22 cellular contexts compared by ENCODE assay signal in the genomic region with DNA sequence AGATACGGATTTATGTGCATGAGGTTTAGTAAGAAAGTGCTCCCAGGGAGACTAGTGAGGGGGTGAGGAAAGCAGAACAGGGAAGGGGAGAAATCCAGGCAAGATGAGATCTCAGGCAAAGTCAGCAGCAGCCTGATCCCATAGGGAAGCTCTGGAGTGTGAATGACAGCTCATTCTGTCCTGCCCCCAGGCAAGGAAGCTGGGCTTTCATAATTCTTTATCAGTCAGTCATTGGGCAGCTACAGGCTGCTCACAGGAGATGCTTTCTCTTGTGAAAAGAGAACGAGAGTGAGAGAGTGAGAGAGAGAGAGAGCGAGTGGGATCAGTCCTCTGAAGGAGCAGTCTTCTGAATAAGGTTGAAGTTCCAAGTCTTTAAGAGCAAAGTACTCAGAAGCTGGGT. TPM values are rescaled to one million over a fixed set of nuclear protein-coding genes. Genes with fewer than 3 reads are reported as not detected.
DNase-seq lines count a peak whose midpoint lies in the region; ATAC-seq and TF ChIP-seq lines count a peak whose summit lies in the region.
"Had no signal": no experiment of that assay in that cellular context is flagged by ENCODE, and none has a peak within 500 bp of the region (broad histone marks: within the 10 kb centered on the region; RNA-seq: fewer than 3 reads in every experiment).

No MANE protein-coding gene starts in this region.

- no peak overlapping the region for H3K27ac ChIP-seq in gastroesophageal sphincter
- H3K27ac ChIP-seq: 22Rv1, SK-N-MC had no signal

- H3K9me3 ChIP-seq in gastroesophageal sphincter = no peaks in the 10 kb centered on the region
- H3K9me3 ChIP-seq: Caco-2 had no signal

- H3K27me3 ChIP-seq in gastroesophageal sphincter = no peaks in the 10 kb centered on the region

- TF ChIP-seq CTCF in nephron progenitor cell (IDR thresholded peaks at IDR 0.05) (no peak), gastroesophageal sphincter (IDR thresholded peaks at IDR 0.05) (no peak)

- ATAC-seq in gastroesophageal sphincter = no peak
- ATAC-seq: GM23338, HepG2, Panc1 had no signal

- H3K36me3 ChIP-seq in gastroesophageal sphincter = no peaks in the 10 kb centered on the region

- no peak for TF ChIP-seq POLR2A in gastroesophageal sphincter (IDR thresholded peaks at IDR 0.05)

- no peaks in the 10 kb centered on the region for H3K36me3 Mint-ChIP-seq in nephron progenitor cell (ENCODE audit: low read depth)
- H3K36me3 Mint-ChIP-seq: CD4-positive, CD25-positive, alpha-beta regulatory T cell had no signal

- no peak overlapping the region for H3K4me3 Mint-ChIP-seq in nephron progenitor cell
- H3K4me3 Mint-ChIP-seq: B cell; CD4-positive, CD25-positive, alpha-beta regulatory T cell; GM23338 had no signal

- 92 to 100% methylated on average over 1 to 2 of the region's 3 CpGs for WGBS in gastroesophageal sphincter (ENCODE audit: low coverage in 1 of 2), 2 donors

- no peak for TF ChIP-seq EP300 in gastroesophageal sphincter (IDR thresholded peaks at IDR 0.05)

- peaks cover 22% of the 10 kb centered on the region for H3K9me3 Mint-ChIP-seq in nephron progenitor cell
- H3K9me3 Mint-ChIP-seq: CD4-positive, CD25-positive, alpha-beta regulatory T cell; GM23338 had no signal

- peaks cover 3% of the 10 kb centered on the region for H3K27me3 Mint-ChIP-seq in nephron progenitor cell (ENCODE audit: low read depth, poor library complexity)
- H3K27me3 Mint-ChIP-seq: CD4-positive, CD25-positive, alpha-beta regulatory T cell had no signal

- no peak overlapping the region for H3K27ac Mint-ChIP-seq in nephron progenitor cell
- H3K27ac Mint-ChIP-seq: B cell; CD4-positive, CD25-positive, alpha-beta regulatory T cell; GM23338 had no signal

- H3K4me1 ChIP-seq in gastroesophageal sphincter = no peaks in the 10 kb centered on the region
- H3K4me1 ChIP-seq: Caco-2 had no signal

- no peak overlapping the region for H3K4me3 ChIP-seq in gastroesophageal sphincter
- H3K4me3 ChIP-seq: GM23338, SK-N-MC had no signal

- peak; percentile 9 for DNase-seq in NCI-H345 (lab: John Stamatoyannopoulos, UW)
- DNase-seq in NCI-H345 treated with DMSO at 0.1 percent for 48 hours (lab: John Stamatoyannopoulos, UW; ENCODE audit: unreplicated experiment) = no peak
- peak; percentile 50 for DNase-seq in RPMI7951 (ENCODE audit: low read depth)
- DNase-seq in iris pigment epithelial cell (ENCODE audit: low read depth) = peak; percentile 15
- no peak for DNase-seq in nephron progenitor cell
- DNase-seq in activated T-cell treated with anti-CD3 and anti-CD28 coated beads, Interleukin-2, amount 50 U/mL, for 48 hours = no peak
- no peak for DNase-seq in SIG-M5 (lab: John Stamatoyannopoulos, UW)
- DNase-seq: CD4-positive, CD25-positive, alpha-beta regulatory T cell; HCEC 1CT; KG1; NCI-H1417 treated with DMSO at 0.1 percent for 48 hours; NCI-H187 treated with DMSO at 0.1 percent for 48 hours; NCI-H446; NCI-H526 treated with DMSO at 0.1 percent for 48 hours had no signal

- H3K4me1 Mint-ChIP-seq in nephron progenitor cell = no peaks in the 10 kb centered on the region
- H3K4me1 Mint-ChIP-seq: B cell; CD4-positive, CD25-positive, alpha-beta regulatory T cell had no signal

RNA-seq across cellular contexts. Expression of a gene that starts 48.1 kb away (rescaled TPM):
- total RNA-seq in RPMI7951 (2014; rRNA removed; shearing (Covaris generic)) = 357 and 381 TPM in 2 replicates
- 100 to 1,000 TPM in 1 of 4 donors, 10 to 100 TPM in 3; 26.6 to 117 (median 84.0) TPM for total RNA-seq in gastroesophageal sphincter
- total RNA-seq: CD4-positive, CD25-positive, alpha-beta regulatory T cell; HepG2 had no signal

Comparison
In these comparisons a context has a peak if more than half of its experiments do, and no peak if none do; other contexts are left out.
1. DNase-seq: peak in NCI-H345 (single experiment), RPMI7951 (single experiment) and iris pigment epithelial cell (single experiment); none in NCI-H345 treated with DMSO at 0.1 percent for 48 hours (single experiment), nephron progenitor cell (single experiment), activated T-cell treated with anti-CD3 and anti-CD28 coated beads, Interleukin-2, amount 50 U/mL, for 48 hours (0 of 2) and SIG-M5 (single experiment).